Comparison of ENCODE assay signal across 12 cellular contexts in the genomic region with DNA sequence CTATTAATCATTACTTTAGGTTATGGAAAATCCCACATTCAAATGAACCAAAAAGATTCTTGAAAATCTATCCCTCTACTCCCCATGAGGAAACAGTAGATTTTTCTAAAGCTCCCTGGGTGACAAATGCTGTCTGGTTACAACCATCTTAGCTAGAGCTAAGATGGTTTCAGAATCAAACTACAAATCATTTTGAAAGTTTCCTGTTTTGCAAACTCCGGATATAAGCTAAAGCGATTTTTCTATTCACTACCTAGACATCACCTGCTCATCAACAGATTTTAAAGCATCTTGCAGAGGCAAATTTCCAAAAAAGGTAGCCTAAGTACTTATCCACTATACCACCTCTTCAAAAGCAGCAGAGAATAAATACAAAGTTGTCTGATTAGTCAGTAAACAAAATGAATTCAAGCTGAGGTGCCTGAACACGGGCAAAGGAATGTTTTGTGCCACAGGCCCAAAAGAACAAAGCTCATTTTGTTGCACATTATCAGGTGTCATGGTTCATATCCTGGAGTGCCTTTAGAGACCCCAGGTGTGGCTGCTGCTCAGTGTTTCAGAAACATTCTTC.
DNase-seq lines count a peak whose midpoint lies in the region; ATAC-seq and TF ChIP-seq lines count a peak whose summit lies in the region.
"Had no signal": no experiment of that assay in that cellular context is flagged by ENCODE, and none has a peak within 500 bp of the region (broad histone marks: within the 10 kb centered on the region; RNA-seq: fewer than 3 reads in every experiment).

No MANE protein-coding gene starts in this region.

- H3K9me2 ChIP-seq in Loucy (replicated peaks; ENCODE audit: low read depth, low read length) = no peaks in the 10 kb centered on the region

- no peaks in the 10 kb centered on the region for H3K9me3 Mint-ChIP-seq in natural killer cell treated with Interleukin-12 subunit alpha and Interleukin-12 subunit beta and Interleukin-15 and Interleukin-18, amount 100 ng/mL, for 72 hours

- no peaks in the 10 kb centered on the region for H3K27me3 Mint-ChIP-seq in natural killer cell treated with Interleukin-12 subunit alpha and Interleukin-12 subunit beta and Interleukin-15 and Interleukin-18, amount 100 ng/mL, for 72 hours

- 0 out of 2 replicates have a peak, but pooled peaks cover 4% of the 10 kb centered on the region for H3F3A ChIP-seq in Loucy (ENCODE audit: low read depth)

- H3K4me3 ChIP-seq in Loucy (ENCODE audit: low read length, poor library complexity, severe bottlenecking) = peak overlapping the region; percentile 58
- H3K4me3 ChIP-seq: A549 had no signal

- H3K9ac ChIP-seq in Loucy (ENCODE audit: low read depth, low read length, poor library complexity, severe bottlenecking) = peak overlapping the region; percentile 53

- H3K36me3 ChIP-seq in Loucy (ENCODE audit: insufficient read depth, low read length) = no peaks in the 10 kb centered on the region

- peak overlapping the region in 1 of 2 donors; percentile 95 for H3K27ac Mint-ChIP-seq in natural killer cell treated with Interleukin-12 subunit alpha and Interleukin-12 subunit beta and Interleukin-15 and Interleukin-18, amount 100 ng/mL, for 72 hours

- H3K4me3 Mint-ChIP-seq in natural killer cell treated with Interleukin-12 subunit alpha and Interleukin-12 subunit beta and Interleukin-15 and Interleukin-18, amount 100 ng/mL, for 72 hours = peak overlapping the region; percentile 83

- H3K4me1 Mint-ChIP-seq in natural killer cell treated with Interleukin-12 subunit alpha and Interleukin-12 subunit beta and Interleukin-15 and Interleukin-18, amount 100 ng/mL, for 72 hours (ENCODE audit: low read depth in 2 of 2) = peaks cover 81 to 86% of the 10 kb centered on the region in 2 donors

- H3K79me2 ChIP-seq in Loucy (ENCODE audit: insufficient read depth, low read length) = peaks cover 90% of the 10 kb centered on the region

- peak; percentile 55 for ATAC-seq in GM21786 (IDR thresholded peaks at IDR 0.05; ENCODE audit: unreplicated experiment)
- peak; percentile 65 to 68 for ATAC-seq in natural killer cell treated with Interleukin-12 subunit alpha and Interleukin-12 subunit beta and Interleukin-15 and Interleukin-18, amount 100 ng/mL, for 72 hours
- ATAC-seq: A549 had no signal

- H3K27me3 ChIP-seq in Loucy (ENCODE audit: insufficient read depth, low read length, poor library complexity, severe bottlenecking) = no peaks in the 10 kb centered on the region

- peak overlapping the region; percentile 69 for H3K4me2 ChIP-seq in Loucy (ENCODE audit: low read depth, low read length, poor library complexity, severe bottlenecking)
- H3K4me2 ChIP-seq: A549 had no signal

- H3K36me3 Mint-ChIP-seq in natural killer cell treated with Interleukin-12 subunit alpha and Interleukin-12 subunit beta and Interleukin-15 and Interleukin-18, amount 100 ng/mL, for 72 hours = peaks cover 10% of the 10 kb centered on the region

- DNase-seq in NCI-H510A treated with DMSO at 0.1 percent for 48 hours (lab: John Stamatoyannopoulos, UW) (peak; percentile 39), NCI-H510A (lab: John Stamatoyannopoulos, UW) (no peak), hypothalamus (lab: John Stamatoyannopoulos, UW) (no peak), midbrain (lab: John Stamatoyannopoulos, UW) (no peak)
- no peak for DNase-seq in natural killer cell treated with Interleukin-12 subunit alpha and Interleukin-12 subunit beta and Interleukin-15 and Interleukin-18, amount 100 ng/mL, for 72 hours (ENCODE audit: low spot score)
- no peak for DNase-seq in NK-92 treated with Interleukin-12 subunit alpha and Interleukin-12 subunit beta, amount 100 ng/mL, for 24 hours (lab: John Stamatoyannopoulos, UW)
- DNase-seq: kidney; SHP77; stimulated activated CD4-positive, alpha-beta T cell treated with anti-CD3 and anti-CD28 coated beads, Interleukin-4, amount 100 ng/mL, for 24 hours had no signal

- no peak for TF ChIP-seq CTCF in Loucy (conservative IDR thresholded peaks at IDR 0.05; ENCODE audit: low read length)

- no peaks in the 10 kb centered on the region for H4K20me1 ChIP-seq in Loucy (ENCODE audit: insufficient read depth, low read length, poor library complexity, severe bottlenecking)

- H3K9me3 ChIP-seq in Loucy (ENCODE audit: insufficient read depth, low read depth, low read length) = no peaks in the 10 kb centered on the region
- H3K9me3 ChIP-seq: A549 had no signal

- no peak overlapping the region for H2AFZ ChIP-seq in Loucy (ENCODE audit: low read length)

- peaks cover 59% of the 10 kb centered on the region for H3K4me1 ChIP-seq in Loucy (ENCODE audit: insufficient read depth, low read length, poor library complexity, severe bottlenecking)
- H3K4me1 ChIP-seq: A549 had no signal
